1 cellular context compared by ENCODE assay signal in genomic region chr1:24990136-24990535, GRCh38.
TF ChIP-seq lines count a peak whose summit lies in the region.

No MANE protein-coding gene starts in this region.

TF ChIP-seq in K562, 482 proteins besides CTCF, POLR2A, EP300 and RAD21 (continued from another document):
- no peak for TF ChIP-seq ZNF280A (IDR thresholded peaks at IDR 0.05; ENCODE audit: low read depth, partially characterized antibody)
- no peak for TF ChIP-seq ZNF224 (CRISPR knock-in tag; IDR thresholded peaks at IDR 0.05)
- TF ChIP-seq SIN3A (IDR thresholded peaks at IDR 0.05; ENCODE audit: borderline replicate concordance in 2 of 2, control insufficient read depth in 1 of 2, low read depth in 2 of 2, low read length in 2 of 2) = no peak
- TF ChIP-seq ZNF134 (CRISPR knock-in tag; conservative IDR thresholded peaks at IDR 0.05) = no peak
- TF ChIP-seq ZNF583 (CRISPR knock-in tag; IDR thresholded peaks at IDR 0.05) = no peak
- no peak for TF ChIP-seq RBM25 (IDR thresholded peaks at IDR 0.05; ENCODE audit: low read depth, low read length, severe bottlenecking)
- TF ChIP-seq NFRKB (IDR thresholded peaks at IDR 0.05; ENCODE audit: low read depth) = no peak
- no peak for TF ChIP-seq KDM5B (IDR thresholded peaks at IDR 0.05; ENCODE audit: insufficient replicate concordance, low read depth, low read length)
- no peak for TF ChIP-seq STAT6 (CRISPR knock-in tag; IDR thresholded peaks at IDR 0.05)
- no peak for TF ChIP-seq DEAF1 (CRISPR knock-in tag; IDR thresholded peaks at IDR 0.05)
- TF ChIP-seq ZNF445 (CRISPR knock-in tag; IDR thresholded peaks at IDR 0.05; ENCODE audit: low read depth) = no peak
- no peak for TF ChIP-seq HMG20A (CRISPR knock-in tag; conservative IDR thresholded peaks at IDR 0.05)
TF ChIP-seq in K562: peak in this region for 0.
